Comparison of ENCODE assay signal across 17 cellular contexts in the genomic region with DNA sequence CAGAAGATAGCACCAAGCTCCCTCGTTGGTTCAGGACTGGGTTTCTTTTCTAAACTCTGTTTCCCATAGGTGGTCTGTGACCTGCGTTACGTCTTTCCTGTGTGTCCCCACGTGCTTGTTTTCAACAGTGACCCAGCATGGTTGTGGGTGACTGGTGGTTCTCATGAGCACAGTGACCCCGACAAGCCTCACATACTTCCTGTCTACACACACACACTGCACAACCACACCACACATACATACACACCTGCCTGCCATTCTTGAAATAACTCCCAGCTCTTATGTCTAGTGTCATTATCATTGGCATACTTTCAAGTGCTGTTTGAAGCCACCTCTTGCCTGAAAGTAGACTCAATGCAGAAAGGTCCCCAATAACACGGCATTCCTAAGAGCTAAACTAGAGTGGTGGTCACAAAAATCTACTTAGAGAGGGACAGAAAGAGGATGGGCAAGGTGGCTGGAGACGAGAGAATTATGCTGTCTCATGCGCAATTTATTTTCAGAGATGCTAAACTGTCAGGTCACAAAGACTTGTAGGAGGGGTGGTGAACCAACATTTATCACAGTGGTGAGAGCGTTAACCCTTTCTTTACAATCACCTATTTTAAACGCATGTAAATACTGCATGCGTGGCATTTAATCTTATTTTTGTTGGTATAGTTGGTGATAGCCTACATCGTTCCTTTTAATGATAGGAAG.
A peak's percentile ranks its signal among the peaks of the same experiment; 100 is the strongest.
DNase-seq lines count a peak whose midpoint lies in the region; ATAC-seq and TF ChIP-seq lines count a peak whose summit lies in the region.
"Had no signal": no experiment of that assay in that cellular context is flagged by ENCODE, and none has a peak within 500 bp of the region (broad histone marks: within the 10 kb centered on the region; RNA-seq: fewer than 3 reads in every experiment).

No MANE protein-coding gene starts in this region.

- H3K27ac Mint-ChIP-seq in CD4-positive, alpha-beta T cell: no peak overlapping the region
- no peak overlapping the region for H3K27ac Mint-ChIP-seq in activated T-helper 2 cell treated with anti-CD3 and anti-CD28 coated beads, Interferon-gamma antibody, Interleukin-2, Interleukin-4, amounts not matched to agents 10 μg/mL and 5 μg/mL and 100 μg/mL, durations not matched to agents 14 hours and 24 hours and 36 hours
- H3K27ac Mint-ChIP-seq in HFFc6: no peak overlapping the region
- H3K27ac Mint-ChIP-seq: activated CD4-positive, alpha-beta memory T cell treated with anti-CD3 and anti-CD28 coated beads, Interleukin-2, amount 10 ng/mL, durations not matched to agents 7 days and 5 days; stimulated activated memory B cell treated with anti-CD40 and anti-IgM and Interleukin-4, amounts not matched to agents 10 μg/mL and 1 μg/mL and 100 μg/mL, for 72 hours had no signal

- CTCF ChIA-PET in CD4-positive, alpha-beta T cell (lab: Charles Lee): no interaction called here

- peak; percentile 32 for ATAC-seq in CD4-positive, alpha-beta T cell (ENCODE audit: poor library complexity)
- peak; percentile 51 for ATAC-seq in HG02870 (IDR thresholded peaks at IDR 0.05; ENCODE audit: unreplicated experiment)
- ATAC-seq: HCT116; stimulated activated memory B cell treated with anti-CD40 and anti-IgM and Interleukin-4, amounts not matched to agents 10 μg/mL and 1 μg/mL and 100 μg/mL, for 72 hours had no signal

- no peaks in the 10 kb centered on the region for H3K4me1 Mint-ChIP-seq in CD4-positive, alpha-beta T cell (ENCODE audit: low read depth)
- peaks cover 12% of the 10 kb centered on the region for H3K4me1 Mint-ChIP-seq in activated T-helper 2 cell treated with anti-CD3 and anti-CD28 coated beads, Interferon-gamma antibody, Interleukin-2, Interleukin-4, amounts not matched to agents 10 μg/mL and 5 μg/mL and 100 μg/mL, durations not matched to agents 14 hours and 24 hours and 36 hours (ENCODE audit: low read depth)
- peaks cover 18% of the 10 kb centered on the region for H3K4me1 Mint-ChIP-seq in HFFc6 (ENCODE audit: low read depth)

- H3K9me3 ChIP-seq in CD4-positive, alpha-beta T cell (ENCODE audit: control insufficient read depth, low read length): no peaks in the 10 kb centered on the region
- H3K9me3 ChIP-seq: breast epithelium had no signal

- POLR2A ChIA-PET in CD4-positive, alpha-beta T cell (lab: Charles Lee): no interaction called here

- no peaks in the 10 kb centered on the region for H3K27me3 Mint-ChIP-seq in CD4-positive, alpha-beta T cell
- no peaks in the 10 kb centered on the region for H3K27me3 Mint-ChIP-seq in activated T-helper 2 cell treated with anti-CD3 and anti-CD28 coated beads, Interferon-gamma antibody, Interleukin-2, Interleukin-4, amounts not matched to agents 10 μg/mL and 5 μg/mL and 100 μg/mL, durations not matched to agents 14 hours and 24 hours and 36 hours (ENCODE audit: low read depth)
- H3K27me3 Mint-ChIP-seq in HFFc6 (ENCODE audit: insufficient read depth): peaks cover 13% of the 10 kb centered on the region
- H3K27me3 Mint-ChIP-seq: activated CD4-positive, alpha-beta memory T cell treated with anti-CD3 and anti-CD28 coated beads, Interleukin-2, amount 10 ng/mL, durations not matched to agents 7 days and 5 days; stimulated activated memory B cell treated with anti-CD40 and anti-IgM and Interleukin-4, amounts not matched to agents 10 μg/mL and 1 μg/mL and 100 μg/mL, for 72 hours had no signal

- no peak overlapping the region for H3K27ac ChIP-seq in CD4-positive, alpha-beta T cell (ENCODE audit: low read depth, low read length)
- H3K27ac ChIP-seq: breast epithelium, epithelial cell of prostate had no signal

- H3K9me3 Mint-ChIP-seq in CD4-positive, alpha-beta T cell: no peaks in the 10 kb centered on the region
- no peaks in the 10 kb centered on the region for H3K9me3 Mint-ChIP-seq in activated T-helper 2 cell treated with anti-CD3 and anti-CD28 coated beads, Interferon-gamma antibody, Interleukin-2, Interleukin-4, amounts not matched to agents 10 μg/mL and 5 μg/mL and 100 μg/mL, durations not matched to agents 14 hours and 24 hours and 36 hours
- no peaks in the 10 kb centered on the region for H3K9me3 Mint-ChIP-seq in HFFc6
- H3K9me3 Mint-ChIP-seq: activated CD4-positive, alpha-beta memory T cell treated with anti-CD3 and anti-CD28 coated beads, Interleukin-2, amount 10 ng/mL, durations not matched to agents 7 days and 5 days; stimulated activated memory B cell treated with anti-CD40 and anti-IgM and Interleukin-4, amounts not matched to agents 10 μg/mL and 1 μg/mL and 100 μg/mL, for 72 hours had no signal

- H3K27me3 ChIP-seq in CD4-positive, alpha-beta T cell (ENCODE audit: control insufficient read depth, insufficient read depth, low read length): no peaks in the 10 kb centered on the region
- H3K27me3 ChIP-seq: breast epithelium had no signal

- DNase-seq in CD4-positive, alpha-beta T cell: no peak
- peak; percentile 9 for DNase-seq in dermis blood vessel endothelial cell
- DNase-seq in islet precursor cell: peak; percentile 82
- no peak for DNase-seq in NCI-H2029 (lab: John Stamatoyannopoulos, UW)
- DNase-seq in activated T-helper 2 cell treated with anti-CD3 and anti-CD28 coated beads, Interferon-gamma antibody, Interleukin-2, Interleukin-4, amounts not matched to agents 10 μg/mL and 5 μg/mL and 100 μg/mL, durations not matched to agents 14 hours and 24 hours and 36 hours (ENCODE audit: low spot score): no peak
- no peak for DNase-seq in HFFc6
- DNase-seq in DMS79 treated with DMSO at 0.1 percent for 48 hours (lab: John Stamatoyannopoulos, UW): no peak
- DNase-seq: activated CD4-positive, alpha-beta memory T cell treated with anti-CD3 and anti-CD28 coated beads, Interleukin-2, amount 10 ng/mL, durations not matched to agents 7 days and 5 days; NCI-H1048; NCI-H524 treated with DMSO at 0.1 percent for 48 hours; posterior cingulate gyrus; stimulated activated CD4-positive, alpha-beta T cell treated with anti-CD3 and anti-CD28 coated beads, Interleukin-2, amount 100 ng/mL, for 48 hours had no signal

- intact Hi-C loops in CD4-positive, alpha-beta T cell (cut with DNase I, micrococcal nuclease): no loop called here
- intact Hi-C loops in activated T-helper 2 cell treated with anti-CD3 and anti-CD28 coated beads, Interferon-gamma antibody, Interleukin-2, Interleukin-4, amounts not matched to agents 10 μg/mL and 5 μg/mL and 100 μg/mL, durations not matched to agents 14 hours and 24 hours and 36 hours (cut with micrococcal nuclease): no loop called here

- no peak overlapping the region for H3K4me3 Mint-ChIP-seq in CD4-positive, alpha-beta T cell
- no peak overlapping the region for H3K4me3 Mint-ChIP-seq in activated T-helper 2 cell treated with anti-CD3 and anti-CD28 coated beads, Interferon-gamma antibody, Interleukin-2, Interleukin-4, amounts not matched to agents 10 μg/mL and 5 μg/mL and 100 μg/mL, durations not matched to agents 14 hours and 24 hours and 36 hours (ENCODE audit: low read depth)
- H3K4me3 Mint-ChIP-seq in HFFc6: no peak overlapping the region
- H3K4me3 Mint-ChIP-seq: activated CD4-positive, alpha-beta memory T cell treated with anti-CD3 and anti-CD28 coated beads, Interleukin-2, amount 10 ng/mL, durations not matched to agents 7 days and 5 days; stimulated activated memory B cell treated with anti-CD40 and anti-IgM and Interleukin-4, amounts not matched to agents 10 μg/mL and 1 μg/mL and 100 μg/mL, for 72 hours had no signal

- no peak for TF ChIP-seq CTCF in CD4-positive, alpha-beta T cell (IDR thresholded peaks at IDR 0.05)
- TF ChIP-seq CTCF in HFFc6 (IDR thresholded peaks at IDR 0.05): no peak

- H3K36me3 Mint-ChIP-seq in CD4-positive, alpha-beta T cell (ENCODE audit: low read depth): no peaks in the 10 kb centered on the region
- no peaks in the 10 kb centered on the region for H3K36me3 Mint-ChIP-seq in activated T-helper 2 cell treated with anti-CD3 and anti-CD28 coated beads, Interferon-gamma antibody, Interleukin-2, Interleukin-4, amounts not matched to agents 10 μg/mL and 5 μg/mL and 100 μg/mL, durations not matched to agents 14 hours and 24 hours and 36 hours (ENCODE audit: low read depth)
- no peaks in the 10 kb centered on the region for H3K36me3 Mint-ChIP-seq in HFFc6 (ENCODE audit: low read depth)

Comparison
In these comparisons a context has a peak if more than half of its experiments do, and no peak if none do; other contexts are left out.
1. DNase-seq: peak in dermis blood vessel endothelial cell (single experiment) and islet precursor cell (single experiment); none in CD4-positive, alpha-beta T cell (0 of 10), NCI-H2029 (single experiment), activated T-helper 2 cell treated with anti-CD3 and anti-CD28 coated beads, Interferon-gamma antibody, Interleukin-2, Interleukin-4, amounts not matched to agents 10 μg/mL and 5 μg/mL and 100 μg/mL, durations not matched to agents 14 hours and 24 hours and 36 hours (single experiment), HFFc6 (single experiment) and DMS79 treated with DMSO at 0.1 percent for 48 hours (single experiment).